29 cellular contexts compared by ENCODE assay signal in genomic region chr4:77201857-77202256, GRCh38. TPM values are rescaled to one million over a fixed set of nuclear protein-coding genes. Genes with fewer than 3 reads are reported as not detected.
DNase-seq lines count a peak whose midpoint lies in the region; ATAC-seq and TF ChIP-seq lines count a peak whose summit lies in the region.
"Had no signal": no experiment of that assay in that cellular context is flagged by ENCODE, and none has a peak within 500 bp of the region (broad histone marks: within the 10 kb centered on the region; RNA-seq: fewer than 3 reads in every experiment).

No MANE protein-coding gene starts in this region.

- no peaks in the 10 kb centered on the region for H3K9me3 Mint-ChIP-seq in activated CD4-positive, alpha-beta memory T cell treated with anti-CD3 and anti-CD28 coated beads for 36 hours
- no peaks in the 10 kb centered on the region for H3K9me3 Mint-ChIP-seq in activated CD4-positive, alpha-beta memory T cell treated with anti-CD3 and anti-CD28 coated beads, Interleukin-2, amount 10 ng/mL, durations not matched to agents 7 days and 5 days
- H3K9me3 Mint-ChIP-seq: activated T-cell treated with anti-CD3 and anti-CD28 coated beads, Interleukin-2, amount 50 U/mL, for 4 hours; central memory CD8-positive, alpha-beta T cell; immature natural killer cell; nephron; WTC11 had no signal

- H3K27me3 ChIP-seq in PC-3 (ENCODE audit: low read length) (no peaks in the 10 kb centered on the region), esophagus (ENCODE audit: control insufficient read depth in 1 of 2, insufficient read depth in 2 of 2, low read length in 2 of 2) (no peaks in the 10 kb centered on the region), smooth muscle cell (ENCODE audit: low read depth) (peaks cover 6% of the 10 kb centered on the region), ovary (no peaks in the 10 kb centered on the region)
- H3K27me3 ChIP-seq: ascending aorta, vagina had no signal

- no TSS peak for BruUV-seq in PC-3 (replicated peaks; lab: Mats Ljungman, UMichigan)

- ATAC-seq in PC-3 (peak; percentile 80), GM19463 (IDR thresholded peaks at IDR 0.05; ENCODE audit: unreplicated experiment) (no peak)
- ATAC-seq: GM12878, WTC11 had no signal

- DNase-seq in activated CD4-positive, alpha-beta memory T cell treated with anti-CD3 and anti-CD28 coated beads for 36 hours, result no peak
- DNase-seq in activated CD4-positive, alpha-beta memory T cell treated with anti-CD3 and anti-CD28 coated beads, Interleukin-2, amount 10 ng/mL, durations not matched to agents 7 days and 5 days, result no peak
- DNase-seq in PC-3, result peak; percentile 88
- no peak for DNase-seq in smooth muscle cell (lab: John Stamatoyannopoulos, UW; ENCODE audit: unreplicated experiment)
- DNase-seq in ovary, result no peak
- no peak for DNase-seq in COLO668 (lab: John Stamatoyannopoulos, UW; ENCODE audit: unreplicated experiment)
- DNase-seq: activated naive CD4-positive, alpha-beta T cell treated with anti-CD3 and anti-CD28 coated beads, Interleukin-2, amount 50 U/mL, for 16 hours; activated T-cell treated with anti-CD3 and anti-CD28 coated beads, Interleukin-2, amount 50 U/mL, for 4 hours; DMS79 treated with DMSO at 0.1 percent for 48 hours; foreskin melanocyte; immature natural killer cell; NCI-H1105; NCI-H2029; NCI-H226; SHP77 treated with DMSO at 0.1 percent for 48 hours; stimulated activated CD4-positive, alpha-beta T cell treated with anti-CD3 and anti-CD28 coated beads, Interleukin-4, amount 100 ng/mL, for 1 hour; stimulated activated naive CD4-positive, alpha-beta T cell; SW 1271; T1000 had no signal

- H3K4me3 ChIP-seq in PC-3 (ENCODE audit: low read length) (peak overlapping the region; percentile 29; the same call in 1 of the 2 replicates), esophagus (ENCODE audit: low read depth in 1 of 2, low read length in 2 of 2) (no peak overlapping the region), smooth muscle cell (no peak overlapping the region), ovary (no peak overlapping the region)
- H3K4me3 ChIP-seq: ascending aorta, GM12878, thoracic aorta, vagina had no signal

- H3K9me3 ChIP-seq in PC-3 (ENCODE audit: low read length) (no peaks in the 10 kb centered on the region), esophagus (ENCODE audit: control insufficient read depth in 2 of 2, insufficient read depth in 1 of 2, low read depth in 1 of 2, low read length in 1 of 2) (no peaks in the 10 kb centered on the region), smooth muscle cell (replicated peaks; ENCODE audit: low read depth) (no peaks in the 10 kb centered on the region), ovary (no peaks in the 10 kb centered on the region)
- H3K9me3 ChIP-seq: ascending aorta, thoracic aorta, vagina had no signal

- H3K27me3 Mint-ChIP-seq in activated CD4-positive, alpha-beta memory T cell treated with anti-CD3 and anti-CD28 coated beads for 36 hours, result no peaks in the 10 kb centered on the region
- H3K27me3 Mint-ChIP-seq in activated CD4-positive, alpha-beta memory T cell treated with anti-CD3 and anti-CD28 coated beads, Interleukin-2, amount 10 ng/mL, durations not matched to agents 7 days and 5 days, result peaks cover 4% of the 10 kb centered on the region
- H3K27me3 Mint-ChIP-seq: B cell had no signal

- H3K4me2 ChIP-seq in PC-3 (ENCODE audit: low read length), result peak overlapping the region; percentile 78
- no peak overlapping the region for H3K4me2 ChIP-seq in smooth muscle cell

- H3K4me1 Mint-ChIP-seq in activated CD4-positive, alpha-beta memory T cell treated with anti-CD3 and anti-CD28 coated beads for 36 hours (ENCODE audit: low read depth), result peaks cover 6% of the 10 kb centered on the region
- H3K4me1 Mint-ChIP-seq in activated CD4-positive, alpha-beta memory T cell treated with anti-CD3 and anti-CD28 coated beads, Interleukin-2, amount 10 ng/mL, durations not matched to agents 7 days and 5 days, result peaks cover 7% of the 10 kb centered on the region
- H3K4me1 Mint-ChIP-seq: central memory CD8-positive, alpha-beta T cell; immature natural killer cell; WTC11 had no signal

- CTCF ChIA-PET in activated CD4-positive, alpha-beta memory T cell treated with anti-CD3 and anti-CD28 coated beads for 36 hours (lab: Charles Lee), result interaction anchor here (0.6 to 8.9 kb wide), 12 partner anchors 8 to 442 kb away, joined by 3 to 252 read pairs (median 11); no protein-coding TSS in a partner anchor
- CTCF ChIA-PET in activated CD4-positive, alpha-beta memory T cell treated with anti-CD3 and anti-CD28 coated beads, Interleukin-2, amount 10 ng/mL, durations not matched to agents 7 days and 5 days (lab: Charles Lee), result interaction anchor here (1.4 to 9.5 kb wide), 4 partner anchors 9 to 153 kb away, joined by 3 to 187 read pairs (median 74); no protein-coding TSS in a partner anchor
- CTCF ChIA-PET in PC-3 (lab: Charles Lee), result interaction anchor here (0.6 kb wide), 2 partner anchors 22 to 216 kb away, joined by 3 read pairs; no protein-coding TSS in a partner anchor

- no peak overlapping the region for H3K4me3 Mint-ChIP-seq in activated CD4-positive, alpha-beta memory T cell treated with anti-CD3 and anti-CD28 coated beads for 36 hours
- no peak overlapping the region for H3K4me3 Mint-ChIP-seq in activated CD4-positive, alpha-beta memory T cell treated with anti-CD3 and anti-CD28 coated beads, Interleukin-2, amount 10 ng/mL, durations not matched to agents 7 days and 5 days
- H3K4me3 Mint-ChIP-seq: activated T-cell treated with anti-CD3 and anti-CD28 coated beads, Interleukin-2, amount 50 U/mL, for 4 hours; B cell; central memory CD8-positive, alpha-beta T cell; immature natural killer cell; nephron; WTC11 had no signal

- H3K4me1 ChIP-seq in PC-3 (ENCODE audit: insufficient read depth, low read length), result peaks cover 32% of the 10 kb centered on the region
- H3K4me1 ChIP-seq in esophagus (ENCODE audit: control insufficient read depth in 2 of 2, insufficient read depth in 2 of 2, low read length in 1 of 2), result peaks cover 0 to 2% of the 10 kb centered on the region in 2 donors
- H3K4me1 ChIP-seq in smooth muscle cell (ENCODE audit: low read depth), result peaks cover 5% of the 10 kb centered on the region
- H3K4me1 ChIP-seq in ovary (ENCODE audit: insufficient read depth), result no peaks in the 10 kb centered on the region
- H3K4me1 ChIP-seq: ascending aorta, vagina had no signal

- H3K9me2 ChIP-seq in PC-3 (replicated peaks; ENCODE audit: low read length), result no peaks in the 10 kb centered on the region

- no peak for TF ChIP-seq EP300 in ovary (IDR thresholded peaks at IDR 0.05)

- TF ChIP-seq POLR2A in ovary (IDR thresholded peaks at IDR 0.05), result no peak

- H2AFZ ChIP-seq in PC-3 (ENCODE audit: low read length) (no peak overlapping the region), smooth muscle cell (ENCODE audit: low read depth) (no peak overlapping the region)

- H3K79me2 ChIP-seq in PC-3 (ENCODE audit: low read length) (no peaks in the 10 kb centered on the region), smooth muscle cell (ENCODE audit: low read depth) (no peaks in the 10 kb centered on the region)

- TF ChIP-seq CTCF in PC-3 (conservative IDR thresholded peaks at IDR 0.05; ENCODE audit: low read depth, low read length) (no peak), smooth muscle cell (IDR thresholded peaks at IDR 0.05; ENCODE audit: borderline replicate concordance, insufficient read depth, poor library complexity, severe bottlenecking) (no peak), ovary (IDR thresholded peaks at IDR 0.05) (no peak)

- H3K36me3 Mint-ChIP-seq in activated CD4-positive, alpha-beta memory T cell treated with anti-CD3 and anti-CD28 coated beads for 36 hours, result no peaks in the 10 kb centered on the region
- no peaks in the 10 kb centered on the region for H3K36me3 Mint-ChIP-seq in activated CD4-positive, alpha-beta memory T cell treated with anti-CD3 and anti-CD28 coated beads, Interleukin-2, amount 10 ng/mL, durations not matched to agents 7 days and 5 days (ENCODE audit: low read depth)
- H3K36me3 Mint-ChIP-seq: immature natural killer cell, WTC11 had no signal

- peak overlapping the region; percentile 18 for H3K27ac Mint-ChIP-seq in activated CD4-positive, alpha-beta memory T cell treated with anti-CD3 and anti-CD28 coated beads for 36 hours
- no peak overlapping the region for H3K27ac Mint-ChIP-seq in activated CD4-positive, alpha-beta memory T cell treated with anti-CD3 and anti-CD28 coated beads, Interleukin-2, amount 10 ng/mL, durations not matched to agents 7 days and 5 days
- H3K27ac Mint-ChIP-seq: B cell, immature natural killer cell, nephron, WTC11 had no signal

- H3K36me3 ChIP-seq in PC-3 (ENCODE audit: low read depth, low read length), result no peaks in the 10 kb centered on the region
- no peaks in the 10 kb centered on the region for H3K36me3 ChIP-seq in esophagus (ENCODE audit: control insufficient read depth in 2 of 2, insufficient read depth in 2 of 2, low read length in 1 of 2)
- no peaks in the 10 kb centered on the region for H3K36me3 ChIP-seq in smooth muscle cell (ENCODE audit: low read depth)
- no peaks in the 10 kb centered on the region for H3K36me3 ChIP-seq in ovary
- H3K36me3 ChIP-seq: ascending aorta, thoracic aorta, vagina had no signal

- POLR2A ChIA-PET in activated CD4-positive, alpha-beta memory T cell treated with anti-CD3 and anti-CD28 coated beads for 36 hours (lab: Charles Lee), result no interaction called here
- POLR2A ChIA-PET in activated CD4-positive, alpha-beta memory T cell treated with anti-CD3 and anti-CD28 coated beads, Interleukin-2, amount 10 ng/mL, durations not matched to agents 7 days and 5 days (lab: Charles Lee), result interaction anchor here (0.9 kb wide), 1 partner anchor 102 kb away, joined by 3 read pairs; no protein-coding TSS in a partner anchor
- POLR2A ChIA-PET in PC-3 (lab: Charles Lee; ENCODE audit: unreplicated experiment), result interaction anchor here (0.6 kb wide), 1 partner anchor 12 kb away, joined by 3 read pairs; no protein-coding TSS in a partner anchor

- H4K20me1 ChIP-seq in PC-3 (ENCODE audit: low read length), result no peaks in the 10 kb centered on the region
- no peaks in the 10 kb centered on the region for H4K20me1 ChIP-seq in smooth muscle cell (ENCODE audit: low read depth)

- 66 to 67% methylated on average over 3 of the region's 3 CpGs for WGBS in esophagus, 2 donors
- WGBS in smooth muscle cell (ENCODE audit: low lambda C conversion rate), result 79% methylated on average over 3 of the region's 3 CpGs
- 79 to 91% (median 85%) methylated on average over 3 of the region's 3 CpGs for WGBS in ovary, 3 donors

- H3K9ac ChIP-seq in PC-3 (ENCODE audit: low read length) (peak overlapping the region; percentile 72), smooth muscle cell (ENCODE audit: low read depth) (peak overlapping the region; percentile 53)

- no peaks in the 10 kb centered on the region for H3F3A ChIP-seq in PC-3 (ENCODE audit: low read length, unreplicated experiment)
- no peaks in the 10 kb centered on the region for H3F3A ChIP-seq in smooth muscle cell (ENCODE audit: low read depth)

- intact Hi-C loops in activated CD4-positive, alpha-beta memory T cell treated with anti-CD3 and anti-CD28 coated beads for 36 hours (cut with micrococcal nuclease), result loop anchor here (2.0 to 5.0 kb wide), 3 partner anchors 45 to 770 kb away; partner anchors contain the start of gene CCNG2
- intact Hi-C loops in PC-3 (cut with micrococcal nuclease) (loop anchor here (1.0 to 2.0 kb wide), 3 partner anchors 43 to 155 kb away; no protein-coding TSS in a partner anchor), ovary (cut with DNase I) (loop anchor here in 3 of 4 donors (5.0 to 10.0 kb wide), 3 partner anchors 105 to 690 kb away; no protein-coding TSS in a partner anchor)

- H3K27ac ChIP-seq in PC-3 (ENCODE audit: low read length) (peak overlapping the region; percentile 98), esophagus (ENCODE audit: low read depth in 2 of 2, low read length in 1 of 2) (peak overlapping the region; percentile 5 to 40), smooth muscle cell (ENCODE audit: low read depth) (peak overlapping the region; percentile 54), ovary (no peak overlapping the region)
- H3K27ac ChIP-seq: ascending aorta, thoracic aorta, vagina had no signal

RNA-seq across cellular contexts. Expression of gene CCNG2, which starts 44.9 kb away (rescaled TPM):
- total RNA-seq in activated CD4-positive, alpha-beta memory T cell treated with anti-CD3 and anti-CD28 coated beads for 36 hours, result 10 to 100 TPM; 23.9 to 25.1 TPM
- 10 to 100 TPM; 48.7 to 50.4 TPM for total RNA-seq in activated CD4-positive, alpha-beta memory T cell treated with anti-CD3 and anti-CD28 coated beads, Interleukin-2, amount 10 ng/mL, durations not matched to agents 7 days and 5 days
- 7.7 and 8.0 TPM in 2 replicates for total RNA-seq in PC-3 (2014; rRNA removed)
- polyA plus RNA-seq in esophagus, result 100 to 1,000 TPM in 1 of 2 donors, 10 to 100 TPM in 1; 64.9 to 134 TPM
- 59.2 and 77.4 TPM in 2 replicates for total RNA-seq in smooth muscle cell
- 50.3 and 59.8 TPM in 2 replicates for polyA plus RNA-seq in smooth muscle cell
- total RNA-seq in ovary, result 10 to 100 TPM in 6 of 7 donors, 1 to 10 TPM in 1; 9.9 to 39.0 (median 19.7) TPM
- polyA plus RNA-seq in ovary, result 10 to 100 TPM; 29.7 to 44.9 TPM

Comparison
In these comparisons a context has a peak if more than half of its experiments do, and no peak if none do; other contexts are left out.
1. H3K27ac ChIP-seq: peak in PC-3 (single experiment), esophagus (2 of 2) and smooth muscle cell (single experiment); none in ovary (0 of 2).